1 cellular context compared by ENCODE assay signal in genomic region chr14:74955229-74955999, GRCh38.
TF ChIP-seq lines count a peak whose summit lies in the region.

Gene PGF, minus strand, starts transcription at chr14:74955597. Its CDS starts 355 bp downstream, at chr14:74955242.

TF ChIP-seq in HCT116, 20 proteins besides CTCF, POLR2A, EP300 and RAD21 (continued from another document):
- no peak for TF ChIP-seq REST (IDR thresholded peaks at IDR 0.05; ENCODE audit: low read depth)
- no peak; the same call in 1 of the 2 replicates for TF ChIP-seq SIN3A (IDR thresholded peaks at IDR 0.05; ENCODE audit: low read depth)
- no peak for TF ChIP-seq MAX (IDR thresholded peaks at IDR 0.05)
